ENCODE assay signal across 14 cellular contexts in genomic region chrX:150257348-150258175, GRCh38.
"Had no signal": no experiment of that assay in that cellular context is flagged by ENCODE, and none has a peak within 500 bp of the region (broad histone marks: within the 10 kb centered on the region; RNA-seq: fewer than 3 reads in every experiment).

No MANE protein-coding gene starts in this region.

- H3K36me3 Mint-ChIP-seq: stimulated activated effector memory CD8-positive, alpha-beta T cell treated with anti-CD3 and anti-CD28 coated beads, Interleukin-12 subunit alpha, Interleukin-12 subunit beta, amount 100 ng/mL, for 72 hours had no signal

- H3K27ac ChIP-seq: cardiac muscle cell, hepatocyte, ovary, thoracic aorta had no signal

- H3K4me3 ChIP-seq: cardiac muscle cell, hepatocyte, ovary, thoracic aorta had no signal

- DNase-seq: activated CD4-positive, alpha-beta T cell treated with anti-CD3 and anti-CD28 coated beads, Interleukin-2, amount 50 U/mL, for 4 hours; activated naive CD4-positive, alpha-beta T cell treated with anti-CD3 and anti-CD28 coated beads, Interleukin-2, amount 50 U/mL, for 16 hours; activated T-cell treated with anti-CD3 and anti-CD28 coated beads, Interleukin-2, amount 50 U/mL, for 1 hour; kidney glomerular epithelial cell; ovary; stimulated activated CD4-positive, alpha-beta T cell treated with anti-CD3 and anti-CD28 coated beads, Interleukin-12 subunit alpha, Interleukin-12 subunit beta, amount 100 ng/mL, for 4 hours; stimulated activated CD4-positive, alpha-beta T cell treated with anti-CD3 and anti-CD28 coated beads, Interleukin-2, amount 100 ng/mL, for 24 hours; SW 1271 had no signal

- H3K27me3 ChIP-seq: cardiac muscle cell, hepatocyte, ovary had no signal

- H3K9me3 Mint-ChIP-seq: stimulated activated effector memory CD8-positive, alpha-beta T cell treated with anti-CD3 and anti-CD28 coated beads, Interleukin-12 subunit alpha, Interleukin-12 subunit beta, amount 100 ng/mL, for 72 hours; T-helper 2 cell treated with Interferon-gamma antibody and Interleukin-4, amounts not matched to agents 5 μg/mL and 100 μg/mL, for 36 hours had no signal

- H3K9me3 ChIP-seq: ovary, thoracic aorta had no signal

- H3K4me3 Mint-ChIP-seq: nephron; stimulated activated effector memory CD8-positive, alpha-beta T cell treated with anti-CD3 and anti-CD28 coated beads, Interleukin-12 subunit alpha, Interleukin-12 subunit beta, amount 100 ng/mL, for 72 hours; T-helper 2 cell treated with Interferon-gamma antibody and Interleukin-4, amounts not matched to agents 5 μg/mL and 100 μg/mL, for 36 hours had no signal

- H3K27ac Mint-ChIP-seq: nephron; stimulated activated effector memory CD8-positive, alpha-beta T cell treated with anti-CD3 and anti-CD28 coated beads, Interleukin-12 subunit alpha, Interleukin-12 subunit beta, amount 100 ng/mL, for 72 hours; T-helper 2 cell treated with Interferon-gamma antibody and Interleukin-4, amounts not matched to agents 5 μg/mL and 100 μg/mL, for 36 hours had no signal

- H3K36me3 ChIP-seq: cardiac muscle cell, ovary, thoracic aorta had no signal
